Comparison of ENCODE assay signal across 8 cellular contexts in genomic region chr7:146291900-146292299, GRCh38.
"Had no signal": no experiment of that assay in that cellular context is flagged by ENCODE, and none has a peak within 500 bp of the region (broad histone marks: within the 10 kb centered on the region; RNA-seq: fewer than 3 reads in every experiment).

No MANE protein-coding gene starts in this region.

- H3K27ac Mint-ChIP-seq: GM23338, HFFc6, IgD-negative memory B cell had no signal

- ATAC-seq: GM23338, HCT116 had no signal

- H3K9me3 Mint-ChIP-seq: GM23338, IgD-negative memory B cell had no signal

- H3K4me2 ChIP-seq: GM23338 had no signal

- H3K36me3 Mint-ChIP-seq: IgD-negative memory B cell had no signal

- H3K9me3 ChIP-seq: HAP-1 had no signal

- H3K27ac ChIP-seq: HL-60 had no signal

- H3K27me3 Mint-ChIP-seq: IgD-negative memory B cell had no signal

- H3K4me1 ChIP-seq: HAP-1 had no signal

- H2AFZ ChIP-seq: GM23338 had no signal

- DNase-seq: H7, HFFc6, KG1 had no signal

- H3K4me3 ChIP-seq: GM23338, HAP-1 had no signal

- H3K4me3 Mint-ChIP-seq: GM23338, HFFc6, IgD-negative memory B cell had no signal

- H3K36me3 ChIP-seq: HAP-1 had no signal

- H3K4me1 Mint-ChIP-seq: IgD-negative memory B cell had no signal
